In genomic region chr7:69190738-69191137, GRCh38 we compare ENCODE assay signal across 19 cellular contexts.
DNase-seq lines count a peak whose midpoint lies in the region; ATAC-seq and TF ChIP-seq lines count a peak whose summit lies in the region.
"Had no signal": no experiment of that assay in that cellular context is flagged by ENCODE, and none has a peak within 500 bp of the region (broad histone marks: within the 10 kb centered on the region; RNA-seq: fewer than 3 reads in every experiment).

No MANE protein-coding gene starts in this region.

- H3K4me1 ChIP-seq in cardiac muscle cell (ENCODE audit: low read depth) (no peaks in the 10 kb centered on the region), left ventricle myocardium inferior (peaks cover 8% of the 10 kb centered on the region), heart left ventricle (peaks cover 0 to 7% (median 0%) of the 10 kb centered on the region in 12 donors)
- H3K4me1 ChIP-seq: HAP-1 had no signal

- no peak overlapping the region for H3K4me3 ChIP-seq in cardiac muscle cell
- H3K4me3 ChIP-seq in left ventricle myocardium inferior, result no peak overlapping the region
- H3K4me3 ChIP-seq in heart left ventricle, result no peak overlapping the region
- H3K4me3 ChIP-seq: BLaER1, GM23248, HAP-1, K562 had no signal

- WGBS in heart left ventricle, 4 donors, result 29 to 43% (median 37%) methylated on average over 2 of the region's 2 CpGs

- ATAC-seq in heart left ventricle, result peak; percentile 47 to 77 (median 50)
- peak; percentile 39 for ATAC-seq in sciatic nerve
- ATAC-seq in SK-N-SH treated with all-trans-retinoic acid at 6 μM for 48 hours, result no peak
- ATAC-seq: K562 had no signal

- H3K9me3 ChIP-seq in cardiac muscle cell (ENCODE audit: low read depth) (no peaks in the 10 kb centered on the region), left ventricle myocardium inferior (replicated peaks) (peaks cover 6% of the 10 kb centered on the region), heart left ventricle (peaks cover 0 to 8% (median 0%) of the 10 kb centered on the region in 12 donors)
- H3K9me3 ChIP-seq: HAP-1 had no signal

- no peak for TF ChIP-seq POLR2A in heart left ventricle (IDR thresholded peaks at IDR 0.05)

- DNase-seq in cardiac muscle cell (ENCODE audit: low read depth in 1 of 2, low spot score in 1 of 2) (peak; percentile 9 to 39), left ventricle myocardium inferior (no peak), M059J (ENCODE audit: low read depth) (peak; percentile 68), heart left ventricle (no peak), sciatic nerve (ENCODE audit: low spot score) (no peak), D341Med (ENCODE audit: low spot score) (no peak), HuH-7.5 (ENCODE audit: low spot score) (no peak)
- DNase-seq: Calu3; CD4-positive, alpha-beta memory T cell; DMS53; GM23248; NCI-H1105 treated with DMSO at 0.1 percent for 48 hours; NCI-H1694 treated with DMSO at 0.1 percent for 48 hours; NCI-H748 treated with DMSO at 0.1 percent for 48 hours; SIG-M5 had no signal

- H3K36me3 ChIP-seq in cardiac muscle cell (no peaks in the 10 kb centered on the region), left ventricle myocardium inferior (no peaks in the 10 kb centered on the region), heart left ventricle (no peaks in the 10 kb centered on the region)
- H3K36me3 ChIP-seq: BLaER1, HAP-1 had no signal

- H3K27me3 ChIP-seq in cardiac muscle cell, result no peaks in the 10 kb centered on the region
- H3K27me3 ChIP-seq in left ventricle myocardium inferior (ENCODE audit: low read depth), result no peaks in the 10 kb centered on the region
- H3K27me3 ChIP-seq in heart left ventricle, result no peaks in the 10 kb centered on the region
- H3K27me3 ChIP-seq: BLaER1 had no signal

- H3K27ac ChIP-seq in cardiac muscle cell, result no peak overlapping the region
- H3K27ac ChIP-seq in left ventricle myocardium inferior (replicated peaks), result no peak overlapping the region
- no peak overlapping the region for H3K27ac ChIP-seq in heart left ventricle
- H3K27ac ChIP-seq: BLaER1, GM23248 had no signal

- intact Hi-C loops in left ventricle myocardium inferior (cut with micrococcal nuclease), result no loop called here
- intact Hi-C loops in heart left ventricle (cut with DNase I), result no loop called here
- intact Hi-C loops in sciatic nerve (cut with DNase I), result no loop called here

- no peak for TF ChIP-seq CTCF in cardiac muscle cell (IDR thresholded peaks at IDR 0.05; ENCODE audit: low read depth, low read length)
- no peak for TF ChIP-seq CTCF in left ventricle myocardium inferior (IDR thresholded peaks at IDR 0.05; ENCODE audit: borderline replicate concordance)
- no peak for TF ChIP-seq CTCF in heart left ventricle (IDR thresholded peaks at IDR 0.05)

TF ChIP-seq in SK-N-SH treated with all-trans-retinoic acid at 6 μM for 48 hours, 23 proteins besides CTCF, POLR2A, EP300 and RAD21 (continues in another document):
- TF ChIP-seq ZFP30 (CRISPR knock-in tag; IDR thresholded peaks at IDR 0.05) (no peak), SNAI2 (CRISPR knock-in tag; IDR thresholded peaks at IDR 0.05) (no peak), POU6F1 (CRISPR knock-in tag; IDR thresholded peaks at IDR 0.05; ENCODE audit: borderline replicate concordance, low read depth) (no peak), CREB5 (CRISPR knock-in tag; IDR thresholded peaks at IDR 0.05; ENCODE audit: low read depth) (no peak), ZC3H10 (CRISPR knock-in tag; IDR thresholded peaks at IDR 0.05) (no peak), CSRNP3 (CRISPR knock-in tag; IDR thresholded peaks at IDR 0.05) (no peak), TCF4 (CRISPR knock-in tag; IDR thresholded peaks at IDR 0.05; ENCODE audit: borderline replicate concordance) (no peak), ISL1 (CRISPR knock-in tag; IDR thresholded peaks at IDR 0.05) (no peak), ZNF565 (CRISPR knock-in tag; conservative IDR thresholded peaks at IDR 0.05; ENCODE audit: low read depth) (no peak), OSR1 (CRISPR knock-in tag; IDR thresholded peaks at IDR 0.05) (no peak), ARNTL (CRISPR knock-in tag; IDR thresholded peaks at IDR 0.05; ENCODE audit: borderline replicate concordance, low read depth) (no peak), ZNF70 (CRISPR knock-in tag; IDR thresholded peaks at IDR 0.05) (no peak), PATZ1 (CRISPR knock-in tag; IDR thresholded peaks at IDR 0.05; ENCODE audit: borderline replicate concordance) (no peak), ZFP3 (CRISPR knock-in tag; IDR thresholded peaks at IDR 0.05) (no peak), RARB (CRISPR knock-in tag; IDR thresholded peaks at IDR 0.05) (no peak), PPARA (CRISPR knock-in tag; IDR thresholded peaks at IDR 0.05; ENCODE audit: borderline replicate concordance) (no peak), TSHZ2 (CRISPR knock-in tag; IDR thresholded peaks at IDR 0.05) (no peak), CSDC2 (CRISPR knock-in tag; IDR thresholded peaks at IDR 0.05) (no peak)

Comparison
In these comparisons a context has a peak if more than half of its experiments do, and no peak if none do; other contexts are left out.
1. DNase-seq: peak in cardiac muscle cell (2 of 2) and M059J (single experiment); none in left ventricle myocardium inferior (single experiment), heart left ventricle (0 of 5), sciatic nerve (single experiment), D341Med (single experiment) and HuH-7.5 (single experiment).